Comparison of ENCODE assay signal across 1 cellular context in the genomic region with DNA sequence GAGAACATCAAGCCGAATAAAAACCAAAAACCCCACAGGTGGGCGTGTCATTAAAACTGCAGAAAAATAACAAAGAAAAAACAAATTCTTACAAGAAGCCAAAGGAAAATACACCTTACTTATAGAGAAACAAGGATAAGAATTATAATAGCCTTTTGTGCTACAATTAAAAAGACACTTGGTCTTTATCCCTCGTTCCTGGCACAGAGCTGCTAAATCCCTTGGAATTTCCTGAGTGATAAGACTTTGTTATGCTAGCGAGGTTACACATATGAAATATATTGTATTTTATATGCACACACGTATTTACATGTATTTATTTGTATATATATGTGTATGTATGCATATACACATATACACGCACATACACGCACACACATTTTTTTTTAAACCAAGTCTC.
TF ChIP-seq lines count a peak whose summit lies in the region.

No MANE protein-coding gene starts in this region.

TF ChIP-seq in GM23338, 12 proteins besides CTCF, POLR2A, EP300 and RAD21 (continued from another document):
- TF ChIP-seq, protein P1, sequence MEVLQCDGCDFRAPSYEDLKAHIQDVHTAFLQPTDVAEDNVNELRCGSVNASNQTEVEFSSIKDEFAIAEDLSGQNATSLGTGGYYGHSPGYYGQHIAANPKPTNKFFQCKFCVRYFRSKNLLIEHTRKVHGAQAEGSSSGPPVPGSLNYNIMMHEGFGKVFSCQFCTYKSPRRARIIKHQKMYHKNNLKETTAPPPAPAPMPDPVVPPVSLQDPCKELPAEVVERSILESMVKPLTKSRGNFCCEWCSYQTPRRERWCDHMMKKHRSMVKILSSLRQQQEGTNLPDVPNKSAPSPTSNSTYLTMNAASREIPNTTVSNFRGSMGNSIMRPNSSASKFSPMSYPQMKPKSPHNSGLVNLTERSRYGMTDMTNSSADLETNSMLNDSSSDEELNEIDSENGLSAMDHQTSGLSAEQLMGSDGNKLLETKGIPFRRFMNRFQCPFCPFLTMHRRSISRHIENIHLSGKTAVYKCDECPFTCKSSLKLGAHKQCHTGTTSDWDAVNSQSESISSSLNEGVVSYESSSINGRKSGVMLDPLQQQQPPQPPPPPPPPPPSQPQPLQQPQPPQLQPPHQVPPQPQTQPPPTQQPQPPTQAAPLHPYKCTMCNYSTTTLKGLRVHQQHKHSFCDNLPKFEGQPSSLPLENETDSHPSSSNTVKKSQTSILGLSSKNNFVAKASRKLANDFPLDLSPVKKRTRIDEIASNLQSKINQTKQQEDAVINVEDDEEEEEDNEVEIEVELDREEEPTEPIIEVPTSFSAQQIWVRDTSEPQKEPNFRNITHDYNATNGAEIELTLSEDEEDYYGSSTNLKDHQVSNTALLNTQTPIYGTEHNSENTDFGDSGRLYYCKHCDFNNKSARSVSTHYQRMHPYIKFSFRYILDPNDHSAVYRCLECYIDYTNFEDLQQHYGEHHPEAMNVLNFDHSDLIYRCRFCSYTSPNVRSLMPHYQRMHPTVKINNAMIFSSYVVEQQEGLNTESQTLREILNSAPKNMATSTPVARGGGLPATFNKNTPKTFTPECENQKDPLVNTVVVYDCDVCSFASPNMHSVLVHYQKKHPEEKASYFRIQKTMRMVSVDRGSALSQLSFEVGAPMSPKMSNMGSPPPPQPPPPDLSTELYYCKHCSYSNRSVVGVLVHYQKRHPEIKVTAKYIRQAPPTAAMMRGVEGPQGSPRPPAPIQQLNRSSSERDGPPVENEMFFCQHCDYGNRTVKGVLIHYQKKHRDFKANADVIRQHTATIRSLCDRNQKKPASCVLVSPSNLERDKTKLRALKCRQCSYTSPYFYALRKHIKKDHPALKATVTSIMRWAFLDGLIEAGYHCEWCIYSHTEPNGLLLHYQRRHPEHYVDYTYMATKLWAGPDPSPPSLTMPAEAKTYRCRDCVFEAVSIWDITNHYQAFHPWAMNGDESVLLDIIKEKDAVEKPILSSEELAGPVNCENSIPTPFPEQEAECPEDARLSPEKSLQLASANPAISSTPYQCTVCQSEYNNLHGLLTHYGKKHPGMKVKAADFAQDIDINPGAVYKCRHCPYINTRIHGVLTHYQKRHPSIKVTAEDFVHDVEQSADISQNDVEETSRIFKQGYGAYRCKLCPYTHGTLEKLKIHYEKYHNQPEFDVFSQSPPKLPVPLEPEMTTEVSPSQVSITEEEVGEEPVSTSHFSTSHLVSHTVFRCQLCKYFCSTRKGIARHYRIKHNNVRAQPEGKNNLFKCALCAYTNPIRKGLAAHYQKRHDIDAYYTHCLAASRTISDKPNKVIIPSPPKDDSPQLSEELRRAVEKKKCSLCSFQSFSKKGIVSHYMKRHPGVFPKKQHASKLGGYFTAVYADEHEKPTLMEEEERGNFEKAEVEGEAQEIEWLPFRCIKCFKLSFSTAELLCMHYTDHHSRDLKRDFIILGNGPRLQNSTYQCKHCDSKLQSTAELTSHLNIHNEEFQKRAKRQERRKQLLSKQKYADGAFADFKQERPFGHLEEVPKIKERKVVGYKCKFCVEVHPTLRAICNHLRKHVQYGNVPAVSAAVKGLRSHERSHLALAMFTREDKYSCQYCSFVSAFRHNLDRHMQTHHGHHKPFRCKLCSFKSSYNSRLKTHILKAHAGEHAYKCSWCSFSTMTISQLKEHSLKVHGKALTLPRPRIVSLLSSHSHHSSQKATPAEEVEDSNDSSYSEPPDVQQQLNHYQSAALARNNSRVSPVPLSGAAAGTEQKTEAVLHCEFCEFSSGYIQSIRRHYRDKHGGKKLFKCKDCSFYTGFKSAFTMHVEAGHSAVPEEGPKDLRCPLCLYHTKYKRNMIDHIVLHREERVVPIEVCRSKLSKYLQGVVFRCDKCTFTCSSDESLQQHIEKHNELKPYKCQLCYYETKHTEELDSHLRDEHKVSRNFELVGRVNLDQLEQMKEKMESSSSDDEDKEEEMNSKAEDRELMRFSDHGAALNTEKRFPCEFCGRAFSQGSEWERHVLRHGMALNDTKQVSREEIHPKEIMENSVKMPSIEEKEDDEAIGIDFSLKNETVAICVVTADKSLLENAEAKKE (CRISPR knock-in tag; IDR thresholded peaks at IDR 0.05): no peak
- no peak for TF ChIP-seq EZH2phosphoT487 (IDR thresholded peaks at IDR 0.05; ENCODE audit: unreplicated experiment)
- TF ChIP-seq ZNF114 (CRISPR knock-in tag; IDR thresholded peaks at IDR 0.05): no peak
- no peak for TF ChIP-seq ZNF331 (CRISPR knock-in tag; IDR thresholded peaks at IDR 0.05; ENCODE audit: low read depth)
- no peak for TF ChIP-seq EZH2 (IDR thresholded peaks at IDR 0.05; ENCODE audit: low read depth, unreplicated experiment)
